In genomic region chrX:10034740-10035260, GRCh38 we compare ENCODE assay signal across 22 cellular contexts.
"Had no signal": no experiment of that assay in that cellular context is flagged by ENCODE, and none has a peak within 500 bp of the region (broad histone marks: within the 10 kb centered on the region; RNA-seq: fewer than 3 reads in every experiment).

No MANE protein-coding gene starts in this region.

- H3K4me3 Mint-ChIP-seq: central memory CD8-positive, alpha-beta T cell; naive thymus-derived CD4-positive, alpha-beta T cell; nephron progenitor cell; stimulated activated effector memory CD8-positive, alpha-beta T cell treated with anti-CD3 and anti-CD28 coated beads, Interleukin-12 subunit alpha, Interleukin-12 subunit beta, amount 100 ng/mL, for 72 hours; stimulated activated naive CD8-positive, alpha-beta T cell treated with anti-CD3 and anti-CD28 coated beads, Interleukin-15, Interleukin-2, amounts not matched to agents 100 ng/mL and 50 ng/mL, for 24 hours had no signal

- ATAC-seq: esophagus mucosa; naive thymus-derived CD4-positive, alpha-beta T cell; stimulated activated effector memory CD8-positive, alpha-beta T cell treated with anti-CD3 and anti-CD28 coated beads, Interleukin-12 subunit alpha, Interleukin-12 subunit beta, amount 100 ng/mL, for 72 hours had no signal

- H3K9me3 Mint-ChIP-seq: central memory CD8-positive, alpha-beta T cell; naive thymus-derived CD4-positive, alpha-beta T cell; stimulated activated effector memory CD8-positive, alpha-beta T cell treated with anti-CD3 and anti-CD28 coated beads, Interleukin-12 subunit alpha, Interleukin-12 subunit beta, amount 100 ng/mL, for 72 hours; stimulated activated naive CD8-positive, alpha-beta T cell treated with anti-CD3 and anti-CD28 coated beads, Interleukin-15, Interleukin-2, amounts not matched to agents 100 ng/mL and 50 ng/mL, for 24 hours had no signal

- H3K27me3 Mint-ChIP-seq: central memory CD8-positive, alpha-beta T cell; naive thymus-derived CD4-positive, alpha-beta T cell; stimulated activated naive CD8-positive, alpha-beta T cell treated with anti-CD3 and anti-CD28 coated beads, Interleukin-15, Interleukin-2, amounts not matched to agents 100 ng/mL and 50 ng/mL, for 24 hours had no signal

- H3K36me3 Mint-ChIP-seq: naive thymus-derived CD4-positive, alpha-beta T cell; stimulated activated effector memory CD8-positive, alpha-beta T cell treated with anti-CD3 and anti-CD28 coated beads, Interleukin-12 subunit alpha, Interleukin-12 subunit beta, amount 100 ng/mL, for 72 hours had no signal

- H3K27ac ChIP-seq: dorsolateral prefrontal cortex, gastrocnemius medialis, right atrium auricular region, tibial artery had no signal

- DNase-seq: cortex of kidney; dorsolateral prefrontal cortex; effector CD8-positive, alpha-beta T cell; gastrocnemius medialis; heart right ventricle; hypothalamus; kidney glomerular epithelial cell; mesendoderm; naive thymus-derived CD4-positive, alpha-beta T cell; nephron progenitor cell; posterior cingulate gyrus; stimulated activated CD4-positive, alpha-beta T cell treated with anti-CD3 and anti-CD28 coated beads, Interleukin-4, amount 100 ng/mL, for 1 hour; stimulated activated CD8-positive, alpha-beta memory T cell treated with anti-CD3 and anti-CD28 coated beads, Interleukin-4, amount 100 ng/mL, for 48 hours; tibial artery had no signal

- H3K4me3 ChIP-seq: dorsolateral prefrontal cortex, gastrocnemius medialis, heart right ventricle, right atrium auricular region, smooth muscle cell, tibial artery had no signal

- FAIRE-seq: endometrium, islet of Langerhans had no signal

- H3K9me3 ChIP-seq: gastrocnemius medialis, heart right ventricle, right atrium auricular region, tibial artery had no signal

- H3K27ac Mint-ChIP-seq: naive thymus-derived CD4-positive, alpha-beta T cell; stimulated activated effector memory CD8-positive, alpha-beta T cell treated with anti-CD3 and anti-CD28 coated beads, Interleukin-12 subunit alpha, Interleukin-12 subunit beta, amount 100 ng/mL, for 72 hours; stimulated activated naive CD8-positive, alpha-beta T cell treated with anti-CD3 and anti-CD28 coated beads, Interleukin-15, Interleukin-2, amounts not matched to agents 100 ng/mL and 50 ng/mL, for 24 hours had no signal

- H3K36me3 ChIP-seq: gastrocnemius medialis, heart right ventricle, right atrium auricular region, tibial artery had no signal

- H3K27me3 ChIP-seq: gastrocnemius medialis, heart right ventricle, right atrium auricular region, tibial artery had no signal
